In the genomic region with DNA sequence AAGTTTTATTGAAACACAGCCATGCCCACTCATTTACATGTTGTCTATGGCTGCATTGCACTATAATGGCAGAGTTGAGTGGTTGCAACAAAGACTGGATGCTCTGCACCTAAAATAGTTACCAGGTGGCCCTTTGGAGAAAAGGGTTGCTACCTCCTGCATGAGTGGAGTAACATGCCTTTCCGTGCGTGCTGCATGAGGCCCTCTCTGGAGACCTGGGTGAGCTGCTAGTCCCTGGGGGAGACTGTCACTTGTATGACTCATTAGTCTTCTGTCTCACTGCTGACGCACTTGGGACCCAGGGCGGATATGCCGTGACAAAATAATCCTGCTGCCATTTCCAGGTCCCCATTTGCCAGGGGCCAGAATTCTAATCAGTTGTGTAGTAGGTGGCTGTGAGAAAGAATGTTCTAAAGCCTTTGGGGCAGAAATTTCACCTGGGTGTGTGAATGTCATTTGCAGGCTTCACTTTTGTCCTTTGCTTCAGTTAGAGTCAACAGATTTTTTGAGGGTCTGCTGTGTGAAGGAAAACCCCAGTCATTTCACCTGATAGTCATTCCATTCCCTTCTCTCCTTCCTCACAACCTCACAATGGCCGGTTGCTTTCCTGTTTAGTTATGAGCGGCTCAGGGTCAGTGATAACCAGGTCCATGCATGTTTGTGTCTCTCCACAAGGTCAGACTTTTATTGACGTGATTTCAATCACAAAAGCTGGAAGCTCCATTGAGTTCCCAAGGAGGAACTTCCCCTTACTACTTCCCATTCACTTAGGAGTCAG, we compare ENCODE assay signal across 12 cellular contexts.
DNase-seq lines count a peak whose midpoint lies in the region; ATAC-seq, FAIRE-seq and TF ChIP-seq lines count a peak whose summit lies in the region.
"Had no signal": no experiment of that assay in that cellular context is flagged by ENCODE, and none has a peak within 500 bp of the region (broad histone marks: within the 10 kb centered on the region; RNA-seq: fewer than 3 reads in every experiment).

No MANE protein-coding gene starts in this region.

- H3K4me3 Mint-ChIP-seq in astrocyte (ENCODE audit: unreplicated experiment) (no peak overlapping the region), progenitor cell of endocrine pancreas (ENCODE audit: low read depth) (no peak overlapping the region)

- no peaks in the 10 kb centered on the region for H3K79me2 ChIP-seq in astrocyte (ENCODE audit: insufficient read depth, low read length)

- H3K4me1 Mint-ChIP-seq in astrocyte (ENCODE audit: low read depth, unreplicated experiment) (peaks cover 15% of the 10 kb centered on the region), progenitor cell of endocrine pancreas (ENCODE audit: low read depth) (peaks cover 3% of the 10 kb centered on the region)

- peaks cover 30% of the 10 kb centered on the region for H3K4me1 ChIP-seq in astrocyte (ENCODE audit: insufficient read depth, low read length)
- H3K4me1 ChIP-seq: gastrocnemius medialis, uterus had no signal

- FAIRE-seq in astrocyte (lab: Jason Lieb, UNC) = no peak

- H3K27me3 ChIP-seq in astrocyte (ENCODE audit: insufficient read depth, low read length) = no peaks in the 10 kb centered on the region
- H3K27me3 ChIP-seq: gastrocnemius medialis, uterus had no signal

- TF ChIP-seq CTCF in astrocyte (IDR thresholded peaks at IDR 0.05; ENCODE audit: insufficient read depth, low read depth, low read length) = no peak
- TF ChIP-seq CTCF in progenitor cell of endocrine pancreas (IDR thresholded peaks at IDR 0.05; ENCODE audit: unreplicated experiment) = no peak

- H3K9me3 ChIP-seq in astrocyte (ENCODE audit: insufficient read depth, low read depth, low read length) = no peaks in the 10 kb centered on the region
- H3K9me3 ChIP-seq: gastrocnemius medialis, uterus had no signal

- H3K36me3 Mint-ChIP-seq in astrocyte (ENCODE audit: low read depth, unreplicated experiment) = peaks cover 6% of the 10 kb centered on the region
- H3K36me3 Mint-ChIP-seq in progenitor cell of endocrine pancreas (ENCODE audit: insufficient read depth) = no peaks in the 10 kb centered on the region

- ATAC-seq in GM18861 (IDR thresholded peaks at IDR 0.05; ENCODE audit: unreplicated experiment) (peak; percentile 86), HG02885 (IDR thresholded peaks at IDR 0.05; ENCODE audit: poor library complexity, unreplicated experiment) (peak; percentile 91), HG02973 (IDR thresholded peaks at IDR 0.05; ENCODE audit: unreplicated experiment) (no peak)
- ATAC-seq: gastrocnemius medialis had no signal

- H3K27ac Mint-ChIP-seq in astrocyte (ENCODE audit: unreplicated experiment) = no peak overlapping the region
- H3K27ac Mint-ChIP-seq in progenitor cell of endocrine pancreas = no peak overlapping the region

- no peak overlapping the region for H2AFZ ChIP-seq in astrocyte (ENCODE audit: low read depth, low read length)

- H4K20me1 ChIP-seq in astrocyte (ENCODE audit: insufficient read depth, low read length) = no peaks in the 10 kb centered on the region

- H3K27ac ChIP-seq in astrocyte (ENCODE audit: low read depth, low read length) = peak overlapping the region; percentile 54
- H3K27ac ChIP-seq: gastrocnemius medialis, uterus had no signal

- H3K36me3 ChIP-seq in astrocyte (ENCODE audit: insufficient read depth, low read length) = no peaks in the 10 kb centered on the region
- H3K36me3 ChIP-seq: gastrocnemius medialis, uterus had no signal

- no peak overlapping the region for H3K4me3 ChIP-seq in astrocyte (ENCODE audit: insufficient read depth, low read depth, low read length)
- H3K4me3 ChIP-seq: gastrocnemius medialis, uterus had no signal

- H3K9ac ChIP-seq in astrocyte (ENCODE audit: low read length) = no peak overlapping the region

- DNase-seq in astrocyte (ENCODE audit: low read depth) (peak; percentile 42), renal cortical epithelial cell (ENCODE audit: low read depth) (peak; percentile 64), progenitor cell of endocrine pancreas (ENCODE audit: low spot score, unreplicated experiment) (no peak), DMS153 treated with DMSO at 0.1 percent for 48 hours (lab: John Stamatoyannopoulos, UW; ENCODE audit: unreplicated experiment) (no peak)
- DNase-seq: activated T-cell treated with anti-CD3 and anti-CD28 coated beads, Interleukin-2, amount 50 U/mL, for 48 hours; cerebellar nuclear complex; gastrocnemius medialis; mammary epithelial cell; uterus had no signal

- H3K9me3 Mint-ChIP-seq in astrocyte (ENCODE audit: unreplicated experiment) = peaks cover 5% of the 10 kb centered on the region
- H3K9me3 Mint-ChIP-seq in progenitor cell of endocrine pancreas (ENCODE audit: low read depth) = no peaks in the 10 kb centered on the region

- H3K4me2 ChIP-seq in astrocyte (ENCODE audit: low read length) = peak overlapping the region; percentile 36

- H3K27me3 Mint-ChIP-seq in astrocyte (ENCODE audit: low read depth, unreplicated experiment) = peaks cover 7% of the 10 kb centered on the region
- H3K27me3 Mint-ChIP-seq in progenitor cell of endocrine pancreas = no peaks in the 10 kb centered on the region

Comparison
In these comparisons a context has a peak if more than half of its experiments do, and no peak if none do; other contexts are left out.
1. DNase-seq: peak in astrocyte (single experiment) and renal cortical epithelial cell (single experiment); none in progenitor cell of endocrine pancreas (single experiment) and DMS153 treated with DMSO at 0.1 percent for 48 hours (single experiment).